In genomic region chr2:232502513-232502900, GRCh38 we compare ENCODE assay signal across 14 cellular contexts. TPM values are rescaled to one million over a fixed set of nuclear protein-coding genes. Genes with fewer than 3 reads are reported as not detected.
DNase-seq lines count a peak whose midpoint lies in the region; ATAC-seq, FAIRE-seq and TF ChIP-seq lines count a peak whose summit lies in the region.
"Had no signal": no experiment of that assay in that cellular context is flagged by ENCODE, and none has a peak within 500 bp of the region (broad histone marks: within the 10 kb centered on the region; RNA-seq: fewer than 3 reads in every experiment).

No MANE protein-coding gene starts in this region.

- no peak overlapping the region for H2AK5ac ChIP-seq in mesendoderm (ENCODE audit: low read length)

- peaks cover 10% of the 10 kb centered on the region for H3K27me3 ChIP-seq in mesendoderm (ENCODE audit: insufficient read depth, low read length, poor library complexity)

- H4K8ac ChIP-seq in mesendoderm (ENCODE audit: low read depth, low read length): no peak overlapping the region

- peaks cover 14 to 36% of the 10 kb centered on the region in 2 donors for H3K27me3 Mint-ChIP-seq in natural killer cell (ENCODE audit: low read depth in 2 of 2)
- peaks cover 21 to 22% of the 10 kb centered on the region in 2 donors for H3K27me3 Mint-ChIP-seq in natural killer cell treated with Interleukin-12 subunit alpha and Interleukin-12 subunit beta and Interleukin-15 and Interleukin-18, amount 100 ng/mL, for 72 hours

- H2BK120ac ChIP-seq in mesendoderm (ENCODE audit: low read depth, low read length): no peak overlapping the region

- H3K9me3 Mint-ChIP-seq in natural killer cell: no peaks in the 10 kb centered on the region
- H3K9me3 Mint-ChIP-seq in natural killer cell treated with Interleukin-12 subunit alpha and Interleukin-12 subunit beta and Interleukin-15 and Interleukin-18, amount 100 ng/mL, for 72 hours: no peaks in the 10 kb centered on the region
- no peaks in the 10 kb centered on the region for H3K9me3 Mint-ChIP-seq in activated naive CD4-positive, alpha-beta T cell treated with anti-CD3 and anti-CD28 coated beads, Interleukin-2, amount 50 U/mL, for 72 hours

- H3K36me3 ChIP-seq in mesendoderm (ENCODE audit: control insufficient read depth, insufficient read depth, low read length): no peaks in the 10 kb centered on the region

- H4K5ac ChIP-seq in mesendoderm (ENCODE audit: low read length): no peak overlapping the region

- H3K4me2 ChIP-seq in mesendoderm (ENCODE audit: low read length): peak overlapping the region; percentile 48

- TF ChIP-seq CTCF in natural killer cell (IDR thresholded peaks at IDR 0.05): no peak

- H3K27ac ChIP-seq in mesendoderm (ENCODE audit: low read depth, low read length): no peak overlapping the region

- no peak overlapping the region for H3K4ac ChIP-seq in mesendoderm (ENCODE audit: low read depth, low read length)

- H3K18ac ChIP-seq in mesendoderm (ENCODE audit: low read length): no peak overlapping the region

- FAIRE-seq in urothelium cell line (lab: Jason Lieb, UNC): peak; percentile 55
- FAIRE-seq: D721Med, islet of Langerhans had no signal

- H3K4me3 ChIP-seq in mesendoderm (ENCODE audit: low read length): no peak overlapping the region

- H3K56ac ChIP-seq in mesendoderm (ENCODE audit: low read length): peak overlapping the region; percentile 67

- no peak overlapping the region for H2BK5ac ChIP-seq in mesendoderm (ENCODE audit: low read length)

- no CpG with 5 or more reads among the region's 20 CpGs for WGBS in mesendoderm (ENCODE audit: extremely low coverage, insufficient coverage, low lambda C conversion rate)

- no peak overlapping the region for H3K27ac Mint-ChIP-seq in natural killer cell
- H3K27ac Mint-ChIP-seq in natural killer cell treated with Interleukin-12 subunit alpha and Interleukin-12 subunit beta and Interleukin-15 and Interleukin-18, amount 100 ng/mL, for 72 hours: no peak overlapping the region
- H3K27ac Mint-ChIP-seq in activated naive CD4-positive, alpha-beta T cell treated with anti-CD3 and anti-CD28 coated beads, Interleukin-2, amount 50 U/mL, for 72 hours: no peak overlapping the region

- ATAC-seq in natural killer cell: peak in 2 of 3 donors; percentile 11 to 37
- no peak for ATAC-seq in natural killer cell treated with Interleukin-12 subunit alpha and Interleukin-12 subunit beta and Interleukin-15 and Interleukin-18, amount 100 ng/mL, for 72 hours
- ATAC-seq in activated naive CD4-positive, alpha-beta T cell treated with anti-CD3 and anti-CD28 coated beads, Interleukin-2, amount 50 U/mL, for 72 hours: peak; percentile 18 to 19
- no peak for ATAC-seq in HG03108 (IDR thresholded peaks at IDR 0.05; ENCODE audit: unreplicated experiment)

- H3K36me3 Mint-ChIP-seq in natural killer cell: no peaks in the 10 kb centered on the region
- no peaks in the 10 kb centered on the region for H3K36me3 Mint-ChIP-seq in natural killer cell treated with Interleukin-12 subunit alpha and Interleukin-12 subunit beta and Interleukin-15 and Interleukin-18, amount 100 ng/mL, for 72 hours
- H3K36me3 Mint-ChIP-seq in activated naive CD4-positive, alpha-beta T cell treated with anti-CD3 and anti-CD28 coated beads, Interleukin-2, amount 50 U/mL, for 72 hours: no peaks in the 10 kb centered on the region

- H3K79me2 ChIP-seq in mesendoderm (ENCODE audit: control insufficient read depth, insufficient read depth, low read length): no peaks in the 10 kb centered on the region

- intact Hi-C loops in natural killer cell (cut with micrococcal nuclease): no loop called here

- no peak overlapping the region for H3K23ac ChIP-seq in mesendoderm (ENCODE audit: low read length)

- peaks cover 2% of the 10 kb centered on the region for H3K4me1 ChIP-seq in mesendoderm (ENCODE audit: control insufficient read depth, low read depth, low read length)

- H3K79me1 ChIP-seq in mesendoderm (ENCODE audit: low read length): no peaks in the 10 kb centered on the region

- DNase-seq in natural killer cell (no peak), mesendoderm (no peak), urothelium cell line (ENCODE audit: low spot score) (no peak), NCI-H128 (lab: John Stamatoyannopoulos, UW; ENCODE audit: unreplicated experiment) (no peak), EL (no peak)
- no peak for DNase-seq in natural killer cell treated with Interleukin-12 subunit alpha and Interleukin-12 subunit beta and Interleukin-15 and Interleukin-18, amount 100 ng/mL, for 72 hours (ENCODE audit: low spot score)
- no peak for DNase-seq in activated naive CD4-positive, alpha-beta T cell treated with anti-CD3 and anti-CD28 coated beads, Interleukin-2, amount 50 U/mL, for 72 hours (ENCODE audit: low spot score in 2 of 2)
- DNase-seq: NCI-H2029, SIG-M5 had no signal

- no peak overlapping the region for H2BK15ac ChIP-seq in mesendoderm (replicated peaks; ENCODE audit: low read depth)

- H3K4me1 Mint-ChIP-seq in natural killer cell: peaks cover 0 to 8% of the 10 kb centered on the region in 2 donors
- peaks cover 0 to 4% of the 10 kb centered on the region in 2 donors for H3K4me1 Mint-ChIP-seq in natural killer cell treated with Interleukin-12 subunit alpha and Interleukin-12 subunit beta and Interleukin-15 and Interleukin-18, amount 100 ng/mL, for 72 hours (ENCODE audit: low read depth in 2 of 2)

- peak overlapping the region; percentile 45 for H3K4me3 Mint-ChIP-seq in natural killer cell
- no peak overlapping the region for H3K4me3 Mint-ChIP-seq in natural killer cell treated with Interleukin-12 subunit alpha and Interleukin-12 subunit beta and Interleukin-15 and Interleukin-18, amount 100 ng/mL, for 72 hours

- H3K9ac ChIP-seq in mesendoderm (ENCODE audit: low read length): peak overlapping the region; percentile 7

RNA-seq across cellular contexts. Expression of gene ECEL1, which starts 14.9 kb away (rescaled TPM):
- total RNA-seq in natural killer cell: not detected
- total RNA-seq in natural killer cell treated with Interleukin-12 subunit alpha and Interleukin-12 subunit beta and Interleukin-15 and Interleukin-18, amount 100 ng/mL, for 72 hours: not detected
- total RNA-seq in activated naive CD4-positive, alpha-beta T cell treated with anti-CD3 and anti-CD28 coated beads, Interleukin-2, amount 50 U/mL, for 72 hours: not detected
- 0.86 TPM for polyA plus RNA-seq in mesendoderm (2013, experiment 1 of 2)
- 0.70 TPM for polyA plus RNA-seq in mesendoderm (2013, experiment 2 of 2)
- total RNA-seq: H4 had no signal

RNA-seq across cellular contexts. Expression of gene PRSS56, which starts 17.7 kb away (rescaled TPM):
- total RNA-seq in natural killer cell: not detected
- total RNA-seq in natural killer cell treated with Interleukin-12 subunit alpha and Interleukin-12 subunit beta and Interleukin-15 and Interleukin-18, amount 100 ng/mL, for 72 hours: not detected
- total RNA-seq in activated naive CD4-positive, alpha-beta T cell treated with anti-CD3 and anti-CD28 coated beads, Interleukin-2, amount 50 U/mL, for 72 hours: not detected
- polyA plus RNA-seq in mesendoderm (2013, experiment 1 of 2): not detected
- polyA plus RNA-seq in mesendoderm (2013, experiment 2 of 2): 0.01 TPM
- total RNA-seq: H4, renal cortical epithelial cell had no signal

RNA-seq across cellular contexts. Expression of gene CHRND, which starts 23.5 kb away (rescaled TPM):
- not detected for total RNA-seq in natural killer cell
- not detected for total RNA-seq in natural killer cell treated with Interleukin-12 subunit alpha and Interleukin-12 subunit beta and Interleukin-15 and Interleukin-18, amount 100 ng/mL, for 72 hours
- total RNA-seq in activated naive CD4-positive, alpha-beta T cell treated with anti-CD3 and anti-CD28 coated beads, Interleukin-2, amount 50 U/mL, for 72 hours: not detected
- not detected for polyA plus RNA-seq in mesendoderm (2013, experiment 1 of 2)
- 0.04 TPM for polyA plus RNA-seq in mesendoderm (2013, experiment 2 of 2)
- total RNA-seq: H4, renal cortical epithelial cell had no signal

RNA-seq across cellular contexts. Expression of gene CHRNG, which starts 37.0 kb away (rescaled TPM):
- total RNA-seq in natural killer cell: not detected
- total RNA-seq in natural killer cell treated with Interleukin-12 subunit alpha and Interleukin-12 subunit beta and Interleukin-15 and Interleukin-18, amount 100 ng/mL, for 72 hours: not detected
- not detected for total RNA-seq in activated naive CD4-positive, alpha-beta T cell treated with anti-CD3 and anti-CD28 coated beads, Interleukin-2, amount 50 U/mL, for 72 hours
- not detected for polyA plus RNA-seq in mesendoderm (2013, experiment 1 of 2)
- polyA plus RNA-seq in mesendoderm (2013, experiment 2 of 2): not detected
- total RNA-seq: H4, renal cortical epithelial cell had no signal

RNA-seq across cellular contexts. Expression of gene ALPI, which starts 46.6 kb away (rescaled TPM):
- not detected for total RNA-seq in natural killer cell
- not detected for total RNA-seq in natural killer cell treated with Interleukin-12 subunit alpha and Interleukin-12 subunit beta and Interleukin-15 and Interleukin-18, amount 100 ng/mL, for 72 hours
- not detected for total RNA-seq in activated naive CD4-positive, alpha-beta T cell treated with anti-CD3 and anti-CD28 coated beads, Interleukin-2, amount 50 U/mL, for 72 hours
- polyA plus RNA-seq in mesendoderm (2013, experiment 1 of 2): not detected
- not detected for polyA plus RNA-seq in mesendoderm (2013, experiment 2 of 2)
- total RNA-seq: H4, renal cortical epithelial cell had no signal

Comparison
In these comparisons a context has a peak if more than half of its experiments do, and no peak if none do; other contexts are left out.
1. ATAC-seq: peak in natural killer cell (2 of 3) and activated naive CD4-positive, alpha-beta T cell treated with anti-CD3 and anti-CD28 coated beads, Interleukin-2, amount 50 U/mL, for 72 hours (2 of 2); none in natural killer cell treated with Interleukin-12 subunit alpha and Interleukin-12 subunit beta and Interleukin-15 and Interleukin-18, amount 100 ng/mL, for 72 hours (0 of 2) and HG03108 (single experiment).